ENCODE assay signal across 24 cellular contexts in genomic region chr4:3192188-3192587, GRCh38. TPM values are rescaled to one million over a fixed set of nuclear protein-coding genes. Genes with fewer than 3 reads are reported as not detected.
DNase-seq lines count a peak whose midpoint lies in the region; ATAC-seq and TF ChIP-seq lines count a peak whose summit lies in the region.
"Had no signal": no experiment of that assay in that cellular context is flagged by ENCODE, and none has a peak within 500 bp of the region (broad histone marks: within the 10 kb centered on the region; RNA-seq: fewer than 3 reads in every experiment).

No MANE protein-coding gene starts in this region.

- peaks cover 36% of the 10 kb centered on the region for H3K4me1 Mint-ChIP-seq in activated naive CD8-positive, alpha-beta T cell treated with anti-CD3 and anti-CD28 coated beads, Interleukin-2, amount 10 ng/mL, durations not matched to agents 7 days and 5 days
- H3K4me1 Mint-ChIP-seq in activated naive CD8-positive, alpha-beta T cell treated with anti-CD3 and anti-CD28 coated beads for 36 hours, result peaks cover 36% of the 10 kb centered on the region
- H3K4me1 Mint-ChIP-seq in activated CD8-positive, alpha-beta T cell treated with anti-CD3 and anti-CD28 coated beads for 36 hours (ENCODE audit: low read depth), result peaks cover 50% of the 10 kb centered on the region
- H3K4me1 Mint-ChIP-seq in endodermal cell, result no peaks in the 10 kb centered on the region
- H3K4me1 Mint-ChIP-seq in stimulated activated effector memory CD8-positive, alpha-beta T cell treated with anti-CD3 and anti-CD28 coated beads, Interleukin-12 subunit alpha, Interleukin-12 subunit beta, amount 100 ng/mL, for 72 hours, result peaks cover 69% of the 10 kb centered on the region
- H3K4me1 Mint-ChIP-seq: nephron; stimulated activated naive B cell treated with anti-CD40 and anti-IgM and Interleukin-4, amounts not matched to agents 10 μg/mL and 1 μg/mL and 100 μg/mL, for 72 hours had no signal

- POLR2A ChIA-PET in activated naive CD8-positive, alpha-beta T cell treated with anti-CD3 and anti-CD28 coated beads, Interleukin-2, amount 10 ng/mL, durations not matched to agents 7 days and 5 days (lab: Charles Lee), result no interaction called here
- POLR2A ChIA-PET in activated CD8-positive, alpha-beta T cell treated with anti-CD3 and anti-CD28 coated beads for 36 hours (lab: Charles Lee), result interaction anchor here (0.9 kb wide), 1 partner anchor 52 kb away, joined by 3 read pairs; no protein-coding TSS in a partner anchor

- TF ChIP-seq CTCF in activated CD8-positive, alpha-beta T cell treated with anti-CD3 and anti-CD28 coated beads for 36 hours (IDR thresholded peaks at IDR 0.05), result no peak
- TF ChIP-seq CTCF in endodermal cell (conservative IDR thresholded peaks at IDR 0.05), result no peak
- no peak for TF ChIP-seq CTCF in BE2C (IDR thresholded peaks at IDR 0.05; ENCODE audit: low read depth, low read length)

- intact Hi-C loops in activated CD8-positive, alpha-beta T cell treated with anti-CD3 and anti-CD28 coated beads for 36 hours (cut with micrococcal nuclease), result no loop called here

- no peak overlapping the region for H3K4me3 Mint-ChIP-seq in activated naive CD8-positive, alpha-beta T cell treated with anti-CD3 and anti-CD28 coated beads, Interleukin-2, amount 10 ng/mL, durations not matched to agents 7 days and 5 days
- H3K4me3 Mint-ChIP-seq in activated naive CD8-positive, alpha-beta T cell treated with anti-CD3 and anti-CD28 coated beads for 36 hours, result no peak overlapping the region
- no peak overlapping the region for H3K4me3 Mint-ChIP-seq in activated CD8-positive, alpha-beta T cell treated with anti-CD3 and anti-CD28 coated beads for 36 hours
- no peak overlapping the region for H3K4me3 Mint-ChIP-seq in endodermal cell
- H3K4me3 Mint-ChIP-seq in stimulated activated effector memory CD8-positive, alpha-beta T cell treated with anti-CD3 and anti-CD28 coated beads, Interleukin-12 subunit alpha, Interleukin-12 subunit beta, amount 100 ng/mL, for 72 hours, result no peak overlapping the region
- H3K4me3 Mint-ChIP-seq: activated T-cell treated with anti-CD3 and anti-CD28 coated beads, Interleukin-2, amount 50 U/mL, for 72 hours; nephron; stimulated activated naive B cell treated with anti-CD40 and anti-IgM and Interleukin-4, amounts not matched to agents 10 μg/mL and 1 μg/mL and 100 μg/mL, for 72 hours had no signal

- no peaks in the 10 kb centered on the region for H3K9me3 Mint-ChIP-seq in activated naive CD8-positive, alpha-beta T cell treated with anti-CD3 and anti-CD28 coated beads, Interleukin-2, amount 10 ng/mL, durations not matched to agents 7 days and 5 days
- no peaks in the 10 kb centered on the region for H3K9me3 Mint-ChIP-seq in activated naive CD8-positive, alpha-beta T cell treated with anti-CD3 and anti-CD28 coated beads for 36 hours
- no peaks in the 10 kb centered on the region for H3K9me3 Mint-ChIP-seq in activated CD8-positive, alpha-beta T cell treated with anti-CD3 and anti-CD28 coated beads for 36 hours
- H3K9me3 Mint-ChIP-seq in endodermal cell, result no peaks in the 10 kb centered on the region
- no peaks in the 10 kb centered on the region for H3K9me3 Mint-ChIP-seq in stimulated activated effector memory CD8-positive, alpha-beta T cell treated with anti-CD3 and anti-CD28 coated beads, Interleukin-12 subunit alpha, Interleukin-12 subunit beta, amount 100 ng/mL, for 72 hours
- H3K9me3 Mint-ChIP-seq: activated naive CD4-positive, alpha-beta T cell treated with anti-CD3 and anti-CD28 coated beads, Interleukin-2, amount 50 U/mL, for 72 hours; activated T-cell treated with anti-CD3 and anti-CD28 coated beads, Interleukin-2, amount 50 U/mL, for 72 hours; nephron; stimulated activated naive B cell treated with anti-CD40 and anti-IgM and Interleukin-4, amounts not matched to agents 10 μg/mL and 1 μg/mL and 100 μg/mL, for 72 hours had no signal

- H3K36me3 ChIP-seq in endodermal cell (ENCODE audit: control insufficient read depth, insufficient read depth, low read length) (peaks cover 87% of the 10 kb centered on the region), BE2C (peaks cover 23% of the 10 kb centered on the region)

- peak; percentile 15 for ATAC-seq in activated naive CD8-positive, alpha-beta T cell treated with anti-CD3 and anti-CD28 coated beads, Interleukin-2, amount 10 ng/mL, durations not matched to agents 7 days and 5 days (ENCODE audit: low read depth)
- ATAC-seq in activated CD8-positive, alpha-beta T cell treated with anti-CD3 and anti-CD28 coated beads for 36 hours, result peak; percentile 54
- peak; percentile 56 for ATAC-seq in stimulated activated effector memory CD8-positive, alpha-beta T cell treated with anti-CD3 and anti-CD28 coated beads, Interleukin-12 subunit alpha, Interleukin-12 subunit beta, amount 100 ng/mL, for 72 hours
- no peak for ATAC-seq in HG03135 (IDR thresholded peaks at IDR 0.05; ENCODE audit: unreplicated experiment)
- no peak for ATAC-seq in HG03439 (IDR thresholded peaks at IDR 0.05; ENCODE audit: unreplicated experiment)
- ATAC-seq: activated T-cell treated with anti-CD3 and anti-CD28 coated beads, Interleukin-2, amount 50 U/mL, for 72 hours; left lung; pancreas; Right ventricle myocardium inferior; stimulated activated naive B cell treated with anti-CD40 and anti-IgM and Interleukin-4, amounts not matched to agents 10 μg/mL and 1 μg/mL and 100 μg/mL, for 72 hours had no signal

- H3K9me3 ChIP-seq in endodermal cell (ENCODE audit: control insufficient read depth, low read length) (no peaks in the 10 kb centered on the region), BE2C (no peaks in the 10 kb centered on the region)
- H3K9me3 ChIP-seq: ascending aorta; BLaER1 treated with 17β-estradiol and CSF1 and Interleukin-3, amounts not matched to agents 10 nM and 100 nM; esophagus squamous epithelium; left lung; pancreas; vagina had no signal

- H3K9ac ChIP-seq in endodermal cell (ENCODE audit: extremely low read depth, low read length, poor library complexity, severe bottlenecking), result no peak overlapping the region

- DNase-seq in activated naive CD8-positive, alpha-beta T cell treated with anti-CD3 and anti-CD28 coated beads, Interleukin-2, amount 10 ng/mL, durations not matched to agents 7 days and 5 days, result no peak
- no peak for DNase-seq in activated naive CD8-positive, alpha-beta T cell treated with anti-CD3 and anti-CD28 coated beads for 36 hours
- peak; percentile 19 for DNase-seq in activated CD8-positive, alpha-beta T cell treated with anti-CD3 and anti-CD28 coated beads for 36 hours
- peak; percentile 22 for DNase-seq in endodermal cell
- DNase-seq in stimulated activated effector memory CD8-positive, alpha-beta T cell treated with anti-CD3 and anti-CD28 coated beads, Interleukin-12 subunit alpha, Interleukin-12 subunit beta, amount 100 ng/mL, for 72 hours (ENCODE audit: low spot score in 2 of 2), result no peak
- no peak for DNase-seq in BE2C
- DNase-seq: activated T-cell treated with anti-CD3 and anti-CD28 coated beads, Interleukin-2, amount 50 U/mL, for 72 hours; effector memory CD4-positive, alpha-beta T cell; esophagus squamous epithelium; left lung; midbrain; NCI-H2081; NCI-H345; pancreas; stimulated activated naive B cell treated with anti-CD40 and anti-IgM and Interleukin-4, amounts not matched to agents 10 μg/mL and 1 μg/mL and 100 μg/mL, for 72 hours; T-helper 9 cell had no signal

- no peak overlapping the region for H3K27ac ChIP-seq in endodermal cell (ENCODE audit: low read depth, low read length)
- H3K27ac ChIP-seq: ascending aorta, esophagus squamous epithelium, left lung, pancreas, vagina had no signal

- CTCF ChIA-PET in activated CD8-positive, alpha-beta T cell treated with anti-CD3 and anti-CD28 coated beads for 36 hours (lab: Charles Lee), result interaction anchor here (1.1 to 5.6 kb wide), 4 partner anchors 33 to 288 kb away, joined by 3 to 23 read pairs (median 4); no protein-coding TSS in a partner anchor

- H3K27ac Mint-ChIP-seq in activated naive CD8-positive, alpha-beta T cell treated with anti-CD3 and anti-CD28 coated beads, Interleukin-2, amount 10 ng/mL, durations not matched to agents 7 days and 5 days, result peak overlapping the region; percentile 49
- no peak overlapping the region for H3K27ac Mint-ChIP-seq in activated naive CD8-positive, alpha-beta T cell treated with anti-CD3 and anti-CD28 coated beads for 36 hours
- H3K27ac Mint-ChIP-seq in activated CD8-positive, alpha-beta T cell treated with anti-CD3 and anti-CD28 coated beads for 36 hours, result peak overlapping the region; percentile 43
- no peak overlapping the region for H3K27ac Mint-ChIP-seq in endodermal cell
- H3K27ac Mint-ChIP-seq in stimulated activated effector memory CD8-positive, alpha-beta T cell treated with anti-CD3 and anti-CD28 coated beads, Interleukin-12 subunit alpha, Interleukin-12 subunit beta, amount 100 ng/mL, for 72 hours, result peak overlapping the region; percentile 58
- H3K27ac Mint-ChIP-seq: nephron; stimulated activated naive B cell treated with anti-CD40 and anti-IgM and Interleukin-4, amounts not matched to agents 10 μg/mL and 1 μg/mL and 100 μg/mL, for 72 hours had no signal

- no peaks in the 10 kb centered on the region for H3K27me3 ChIP-seq in endodermal cell (ENCODE audit: control insufficient read depth, insufficient read depth, low read length, poor library complexity, severe bottlenecking)
- H3K27me3 ChIP-seq in BE2C, result no peaks in the 10 kb centered on the region
- H3K27me3 ChIP-seq: ascending aorta; BLaER1 treated with 17β-estradiol and CSF1 and Interleukin-3, amounts not matched to agents 10 nM and 100 nM; esophagus squamous epithelium; left lung; pancreas; vagina had no signal

- 96% methylated on average over 3 to 4 of the region's 4 CpGs for WGBS in endodermal cell (ENCODE audit: insufficient coverage in 1 of 2, insufficient read length in 1 of 2), 2 experiments

- peaks cover 27% of the 10 kb centered on the region for H3K36me3 Mint-ChIP-seq in activated naive CD8-positive, alpha-beta T cell treated with anti-CD3 and anti-CD28 coated beads, Interleukin-2, amount 10 ng/mL, durations not matched to agents 7 days and 5 days
- peaks cover 29% of the 10 kb centered on the region for H3K36me3 Mint-ChIP-seq in activated naive CD8-positive, alpha-beta T cell treated with anti-CD3 and anti-CD28 coated beads for 36 hours
- peaks cover 17% of the 10 kb centered on the region for H3K36me3 Mint-ChIP-seq in activated CD8-positive, alpha-beta T cell treated with anti-CD3 and anti-CD28 coated beads for 36 hours (ENCODE audit: low read depth)
- peaks cover 63% of the 10 kb centered on the region for H3K36me3 Mint-ChIP-seq in endodermal cell (ENCODE audit: low read depth)
- H3K36me3 Mint-ChIP-seq in stimulated activated effector memory CD8-positive, alpha-beta T cell treated with anti-CD3 and anti-CD28 coated beads, Interleukin-12 subunit alpha, Interleukin-12 subunit beta, amount 100 ng/mL, for 72 hours, result peaks cover 58% of the 10 kb centered on the region

- H3K4me1 ChIP-seq in endodermal cell (ENCODE audit: control insufficient read depth, insufficient read depth, low read length), result no peaks in the 10 kb centered on the region
- peaks cover 13% of the 10 kb centered on the region for H3K4me1 ChIP-seq in BE2C
- H3K4me1 ChIP-seq: ascending aorta, esophagus squamous epithelium, left lung, pancreas, vagina had no signal

- no peaks in the 10 kb centered on the region for H3K27me3 Mint-ChIP-seq in activated naive CD8-positive, alpha-beta T cell treated with anti-CD3 and anti-CD28 coated beads, Interleukin-2, amount 10 ng/mL, durations not matched to agents 7 days and 5 days
- H3K27me3 Mint-ChIP-seq in activated naive CD8-positive, alpha-beta T cell treated with anti-CD3 and anti-CD28 coated beads for 36 hours, result no peaks in the 10 kb centered on the region
- no peaks in the 10 kb centered on the region for H3K27me3 Mint-ChIP-seq in activated CD8-positive, alpha-beta T cell treated with anti-CD3 and anti-CD28 coated beads for 36 hours
- no peaks in the 10 kb centered on the region for H3K27me3 Mint-ChIP-seq in endodermal cell (ENCODE audit: insufficient read depth)
- H3K27me3 Mint-ChIP-seq: stimulated activated naive B cell treated with anti-CD40 and anti-IgM and Interleukin-4, amounts not matched to agents 10 μg/mL and 1 μg/mL and 100 μg/mL, for 72 hours had no signal

- H3K4me3 ChIP-seq in endodermal cell (ENCODE audit: low read length) (no peak overlapping the region), BE2C (ENCODE audit: low read depth, low read length) (no peak overlapping the region)
- H3K4me3 ChIP-seq: ascending aorta; BLaER1 treated with 17β-estradiol and CSF1 and Interleukin-3, amounts not matched to agents 10 nM and 100 nM; esophagus squamous epithelium; left lung; pancreas; vagina had no signal

RNA-seq across cellular contexts. Expression of gene MSANTD1, which starts 56.8 kb away (rescaled TPM):
- total RNA-seq in activated naive CD8-positive, alpha-beta T cell treated with anti-CD3 and anti-CD28 coated beads, Interleukin-2, amount 10 ng/mL, durations not matched to agents 7 days and 5 days, result 1 to 10 TPM; 1.3 to 1.4 TPM
- under 1 TPM; 0.24 to 0.37 TPM for total RNA-seq in activated naive CD8-positive, alpha-beta T cell treated with anti-CD3 and anti-CD28 coated beads for 36 hours
- under 1 TPM; 0.43 TPM for total RNA-seq in activated CD8-positive, alpha-beta T cell treated with anti-CD3 and anti-CD28 coated beads for 36 hours
- 1 to 10 TPM in 1 of 2 donors, under 1 TPM in 1; 1.00 to 2.5 TPM for total RNA-seq in endodermal cell
- polyA plus RNA-seq in endodermal cell (2013, experiment 1 of 2), result 0.32 TPM
- 0.41 TPM for polyA plus RNA-seq in endodermal cell (2013, experiment 2 of 2)
- 0.19 TPM for polyA plus RNA-seq in BE2C (2012; ENCODE audit: insufficient read depth, insufficient read length, low read depth)
- total RNA-seq: ascending aorta had no signal

Comparison
In these comparisons a context has a peak if more than half of its experiments do, and no peak if none do; other contexts are left out.
1. H3K27ac Mint-ChIP-seq: peak in activated naive CD8-positive, alpha-beta T cell treated with anti-CD3 and anti-CD28 coated beads, Interleukin-2, amount 10 ng/mL, durations not matched to agents 7 days and 5 days (single experiment), activated CD8-positive, alpha-beta T cell treated with anti-CD3 and anti-CD28 coated beads for 36 hours (single experiment) and stimulated activated effector memory CD8-positive, alpha-beta T cell treated with anti-CD3 and anti-CD28 coated beads, Interleukin-12 subunit alpha, Interleukin-12 subunit beta, amount 100 ng/mL, for 72 hours (single experiment); none in activated naive CD8-positive, alpha-beta T cell treated with anti-CD3 and anti-CD28 coated beads for 36 hours (single experiment) and endodermal cell (single experiment).
2. ATAC-seq: peak in activated naive CD8-positive, alpha-beta T cell treated with anti-CD3 and anti-CD28 coated beads, Interleukin-2, amount 10 ng/mL, durations not matched to agents 7 days and 5 days (single experiment), activated CD8-positive, alpha-beta T cell treated with anti-CD3 and anti-CD28 coated beads for 36 hours (single experiment) and stimulated activated effector memory CD8-positive, alpha-beta T cell treated with anti-CD3 and anti-CD28 coated beads, Interleukin-12 subunit alpha, Interleukin-12 subunit beta, amount 100 ng/mL, for 72 hours (single experiment); none in HG03135 (single experiment) and HG03439 (single experiment).
3. DNase-seq: peak in activated CD8-positive, alpha-beta T cell treated with anti-CD3 and anti-CD28 coated beads for 36 hours (single experiment) and endodermal cell (single experiment); none in activated naive CD8-positive, alpha-beta T cell treated with anti-CD3 and anti-CD28 coated beads, Interleukin-2, amount 10 ng/mL, durations not matched to agents 7 days and 5 days (single experiment), activated naive CD8-positive, alpha-beta T cell treated with anti-CD3 and anti-CD28 coated beads for 36 hours (single experiment), stimulated activated effector memory CD8-positive, alpha-beta T cell treated with anti-CD3 and anti-CD28 coated beads, Interleukin-12 subunit alpha, Interleukin-12 subunit beta, amount 100 ng/mL, for 72 hours (0 of 2) and BE2C (single experiment).